ENCODE assay signal across 1 cellular context in the genomic region with DNA sequence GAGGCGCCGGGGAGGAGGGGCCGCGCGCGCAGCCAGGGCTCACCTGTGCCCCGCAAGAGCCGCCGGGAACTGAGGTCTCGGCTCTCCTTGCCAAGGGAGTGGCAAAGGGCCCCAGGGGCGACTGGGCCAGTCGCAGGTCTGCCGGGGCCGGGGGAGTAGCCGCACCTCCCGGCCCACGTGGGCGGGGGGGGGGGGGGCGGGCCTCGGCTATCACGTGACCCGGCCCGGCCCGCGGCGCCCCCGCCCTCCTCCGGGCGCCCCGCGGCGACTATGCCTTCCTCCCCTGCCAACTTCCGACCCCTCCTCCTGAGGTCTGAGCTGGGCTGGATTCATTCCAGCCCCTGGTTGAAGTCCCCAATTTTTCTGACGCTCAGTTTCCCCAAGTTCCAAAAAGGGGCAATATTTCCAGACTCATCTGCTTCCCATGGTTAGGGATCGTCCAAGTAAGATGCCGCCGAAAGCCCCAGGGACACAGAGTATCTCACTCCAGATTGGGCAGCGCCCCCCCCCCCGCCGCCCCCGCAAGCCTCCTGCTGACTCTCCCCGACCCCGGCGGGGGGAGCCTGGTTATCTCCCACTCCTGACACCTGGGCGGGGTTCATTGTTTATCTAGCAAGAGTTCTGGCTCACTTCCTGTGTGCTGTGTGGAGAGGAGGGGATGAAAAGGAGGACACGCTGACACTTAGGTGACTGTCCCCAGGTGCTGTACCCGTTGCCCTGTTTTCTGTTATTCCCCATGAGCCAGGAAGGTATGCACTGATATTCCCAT.
TF ChIP-seq lines count a peak whose summit lies in the region.

A gene with protein sequence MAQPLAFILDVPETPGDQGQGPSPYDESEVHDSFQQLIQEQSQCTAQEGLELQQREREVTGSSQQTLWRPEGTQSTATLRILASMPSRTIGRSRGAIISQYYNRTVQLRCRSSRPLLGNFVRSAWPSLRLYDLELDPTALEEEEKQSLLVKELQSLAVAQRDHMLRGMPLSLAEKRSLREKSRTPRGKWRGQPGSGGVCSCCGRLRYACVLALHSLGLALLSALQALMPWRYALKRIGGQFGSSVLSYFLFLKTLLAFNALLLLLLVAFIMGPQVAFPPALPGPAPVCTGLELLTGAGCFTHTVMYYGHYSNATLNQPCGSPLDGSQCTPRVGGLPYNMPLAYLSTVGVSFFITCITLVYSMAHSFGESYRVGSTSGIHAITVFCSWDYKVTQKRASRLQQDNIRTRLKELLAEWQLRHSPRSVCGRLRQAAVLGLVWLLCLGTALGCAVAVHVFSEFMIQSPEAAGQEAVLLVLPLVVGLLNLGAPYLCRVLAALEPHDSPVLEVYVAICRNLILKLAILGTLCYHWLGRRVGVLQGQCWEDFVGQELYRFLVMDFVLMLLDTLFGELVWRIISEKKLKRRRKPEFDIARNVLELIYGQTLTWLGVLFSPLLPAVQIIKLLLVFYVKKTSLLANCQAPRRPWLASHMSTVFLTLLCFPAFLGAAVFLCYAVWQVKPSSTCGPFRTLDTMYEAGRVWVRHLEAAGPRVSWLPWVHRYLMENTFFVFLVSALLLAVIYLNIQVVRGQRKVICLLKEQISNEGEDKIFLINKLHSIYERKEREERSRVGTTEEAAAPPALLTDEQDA (minus strand): TSS at position 140 of the 769 bp plus-strand sequence. CDS start 1,923 bp downstream, outside the sequence.

TF ChIP-seq in K562, 482 proteins besides CTCF, POLR2A, EP300 and RAD21 (continued from another document and continues in another):
- TF ChIP-seq, protein P1, sequence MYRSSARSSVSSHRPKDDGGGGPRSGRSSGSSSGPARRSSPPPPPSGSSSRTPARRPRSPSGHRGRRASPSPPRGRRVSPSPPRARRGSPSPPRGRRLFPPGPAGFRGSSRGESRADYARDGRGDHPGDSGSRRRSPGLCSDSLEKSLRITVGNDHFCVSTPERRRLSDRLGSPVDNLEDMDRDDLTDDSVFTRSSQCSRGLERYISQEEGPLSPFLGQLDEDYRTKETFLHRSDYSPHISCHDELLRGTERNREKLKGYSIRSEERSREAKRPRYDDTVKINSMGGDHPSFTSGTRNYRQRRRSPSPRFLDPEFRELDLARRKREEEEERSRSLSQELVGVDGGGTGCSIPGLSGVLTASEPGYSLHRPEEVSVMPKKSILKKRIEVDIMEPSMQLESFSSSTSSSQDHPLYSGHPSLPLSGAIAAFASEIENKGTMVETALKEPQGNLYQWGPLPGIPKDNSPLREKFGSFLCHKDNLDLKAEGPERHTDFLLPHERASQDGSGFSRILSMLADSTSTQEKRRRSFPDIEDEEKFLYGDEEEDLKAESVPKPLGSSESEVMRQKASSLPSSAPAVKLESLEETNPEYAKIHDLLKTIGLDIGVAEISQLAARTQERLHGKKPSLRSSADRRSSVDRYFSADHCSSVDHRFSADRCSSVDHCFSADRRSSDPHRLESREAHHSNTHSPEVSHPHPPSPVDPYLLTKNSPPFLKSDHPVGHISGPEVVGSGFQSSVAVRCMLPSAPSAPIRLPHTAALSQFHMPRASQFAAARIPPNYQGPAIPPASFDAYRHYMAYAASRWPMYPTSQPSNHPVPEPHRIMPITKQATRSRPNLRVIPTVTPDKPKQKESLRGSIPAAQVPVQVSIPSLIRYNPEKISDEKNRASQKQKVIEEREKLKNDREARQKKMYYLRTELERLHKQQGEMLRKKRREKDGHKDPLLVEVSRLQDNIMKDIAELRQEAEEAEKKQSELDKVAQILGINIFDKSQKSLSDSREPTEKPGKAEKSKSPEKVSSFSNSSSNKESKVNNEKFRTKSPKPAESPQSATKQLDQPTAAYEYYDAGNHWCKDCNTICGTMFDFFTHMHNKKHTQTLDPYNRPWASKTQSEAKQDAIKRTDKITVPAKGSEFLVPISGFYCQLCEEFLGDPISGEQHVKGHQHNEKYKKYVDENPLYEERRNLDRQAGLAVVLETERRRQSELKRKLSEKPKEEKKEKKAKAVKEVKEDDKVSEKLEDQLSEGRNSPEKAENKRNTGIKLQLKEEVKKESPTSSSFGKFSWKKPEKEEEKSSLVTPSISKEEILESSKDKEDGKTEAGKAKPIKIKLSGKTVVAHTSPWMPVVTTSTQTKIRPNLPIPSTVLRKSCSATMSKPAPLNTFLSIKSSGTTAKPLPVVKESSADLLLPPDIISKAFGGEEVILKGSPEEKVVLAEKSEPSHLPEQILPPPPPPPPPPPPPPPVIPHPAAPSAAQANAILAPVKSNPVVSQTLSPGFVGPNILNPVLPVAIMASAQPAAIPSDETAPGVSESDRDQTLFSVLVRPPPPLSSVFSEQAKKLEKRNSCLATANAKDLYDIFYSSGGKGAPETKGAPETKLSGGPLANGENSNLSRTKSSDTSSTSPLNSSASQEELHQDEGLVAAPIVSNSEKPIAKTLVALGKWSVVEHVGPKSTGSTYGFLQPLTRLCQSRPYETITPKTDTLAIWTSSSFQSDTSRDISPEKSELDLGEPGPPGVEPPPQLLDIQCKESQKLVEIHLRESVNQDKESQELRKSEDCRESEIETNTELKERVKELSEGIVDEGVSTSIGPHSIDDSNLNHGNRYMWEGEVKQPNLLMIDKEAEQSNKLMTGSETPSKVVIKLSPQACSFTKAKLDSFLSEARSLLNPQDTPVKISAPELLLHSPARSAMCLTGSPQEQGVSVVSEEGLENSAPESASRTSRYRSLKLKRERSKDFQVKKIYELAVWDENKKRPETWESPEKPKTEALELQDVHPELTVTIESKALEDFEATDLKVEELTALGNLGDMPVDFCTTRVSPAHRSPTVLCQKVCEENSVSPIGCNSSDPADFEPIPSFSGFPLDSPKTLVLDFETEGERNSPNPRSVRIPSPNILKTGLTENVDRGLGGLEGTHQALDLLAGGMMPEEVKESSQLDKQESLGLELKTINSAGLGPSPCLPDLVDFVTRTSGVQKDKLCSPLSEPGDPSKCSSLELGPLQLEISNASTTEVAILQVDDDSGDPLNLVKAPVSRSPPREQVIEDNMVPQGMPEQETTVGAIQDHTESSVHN (IDR thresholded peaks at IDR 0.05; ENCODE audit: borderline replicate concordance in 1 of 2, low read depth in 1 of 2) = 0 out of 4 replicates have a peak, but pooled peaks of 1 of the 2 experiments have one; percentile 55
- peak; percentile 75 for TF ChIP-seq MYC (IDR thresholded peaks at IDR 0.05; ENCODE audit: low read depth, low read length)
- TF ChIP-seq MYC (CRISPR knock-in tag; IDR thresholded peaks at IDR 0.05; ENCODE audit: borderline replicate concordance, low read depth) = no peak
- 0 out of 2 replicates have a peak, but pooled peaks have one; percentile 13 for TF ChIP-seq SMAD3 (CRISPR knock-in tag; conservative IDR thresholded peaks at IDR 0.05)
- TF ChIP-seq TAF9B (IDR thresholded peaks at IDR 0.05; ENCODE audit: partially characterized antibody) = peak; percentile 76
- peak; percentile 87 for TF ChIP-seq KLF16 (IDR thresholded peaks at IDR 0.05)
- TF ChIP-seq TCF7 (IDR thresholded peaks at IDR 0.05; ENCODE audit: borderline replicate concordance) = no peak
- no peak for TF ChIP-seq ZSCAN32 (CRISPR knock-in tag; IDR thresholded peaks at IDR 0.05)
- TF ChIP-seq, protein P2, sequence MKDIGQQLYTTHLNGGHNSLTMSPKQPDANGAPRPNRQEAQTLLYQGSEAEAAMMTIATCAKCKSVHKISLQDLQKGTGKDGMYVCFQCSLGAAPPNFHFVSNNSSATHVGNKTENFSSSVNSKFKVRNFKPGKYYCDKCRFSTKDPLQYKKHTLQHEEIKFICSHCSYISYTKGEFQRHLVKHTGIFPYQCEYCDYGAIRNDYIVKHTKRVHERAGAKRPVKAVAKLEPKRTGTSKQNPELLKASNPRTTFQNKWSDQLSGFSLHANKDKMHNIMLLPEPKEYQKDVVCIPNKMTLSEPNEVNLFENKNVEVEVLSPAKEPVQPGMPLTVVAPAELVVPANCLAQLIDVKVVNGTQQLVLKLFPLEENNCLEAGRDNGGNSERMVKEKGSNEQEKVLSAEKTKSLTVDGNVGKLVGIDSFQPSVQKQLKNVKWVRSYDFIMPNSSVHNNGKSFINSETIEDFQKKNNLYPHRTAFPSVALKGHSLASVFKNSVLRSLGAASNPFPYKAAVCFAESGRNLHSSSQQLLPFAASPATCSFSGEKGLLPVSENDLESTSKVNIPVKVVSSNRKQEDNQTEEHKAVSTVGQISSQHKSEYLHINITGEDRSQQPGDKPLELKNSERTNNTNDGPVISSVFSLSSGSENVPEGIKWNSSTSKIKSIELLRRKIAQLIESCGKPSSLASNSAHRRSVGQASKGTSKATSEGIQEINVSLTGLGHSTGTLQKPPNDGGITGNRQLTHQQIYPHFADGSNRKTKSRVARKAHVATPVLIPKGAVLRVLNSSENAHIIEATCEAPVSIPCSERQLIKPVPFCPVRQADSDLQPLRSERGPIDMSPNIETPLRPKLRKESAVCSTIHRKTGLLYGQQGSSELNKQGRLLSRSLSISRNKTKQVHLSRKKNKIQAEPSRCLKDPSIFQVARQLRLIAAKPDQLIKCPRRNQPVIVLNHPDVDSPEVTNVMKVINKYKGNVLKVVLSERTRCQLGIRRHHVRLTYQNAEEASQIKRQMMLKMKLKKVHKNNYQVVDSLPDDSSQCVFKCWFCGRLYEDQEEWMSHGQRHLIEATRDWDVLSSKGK (CRISPR knock-in tag; IDR thresholded peaks at IDR 0.05) = no peak
- TF ChIP-seq FOXM1 (IDR thresholded peaks at IDR 0.05; ENCODE audit: low read depth) = peak; percentile 77; the same call in 1 of the 2 replicates
- no peak for TF ChIP-seq FOXM1 (CRISPR knock-in tag; IDR thresholded peaks at IDR 0.05; ENCODE audit: low read depth)
- peak; percentile 56 for TF ChIP-seq ELF2 (CRISPR knock-in tag; IDR thresholded peaks at IDR 0.05)
- TF ChIP-seq NCOA1 (IDR thresholded peaks at IDR 0.05; ENCODE audit: low read depth) = peak; percentile 75; the same call in 1 of the 2 replicates
- TF ChIP-seq, protein P3, sequence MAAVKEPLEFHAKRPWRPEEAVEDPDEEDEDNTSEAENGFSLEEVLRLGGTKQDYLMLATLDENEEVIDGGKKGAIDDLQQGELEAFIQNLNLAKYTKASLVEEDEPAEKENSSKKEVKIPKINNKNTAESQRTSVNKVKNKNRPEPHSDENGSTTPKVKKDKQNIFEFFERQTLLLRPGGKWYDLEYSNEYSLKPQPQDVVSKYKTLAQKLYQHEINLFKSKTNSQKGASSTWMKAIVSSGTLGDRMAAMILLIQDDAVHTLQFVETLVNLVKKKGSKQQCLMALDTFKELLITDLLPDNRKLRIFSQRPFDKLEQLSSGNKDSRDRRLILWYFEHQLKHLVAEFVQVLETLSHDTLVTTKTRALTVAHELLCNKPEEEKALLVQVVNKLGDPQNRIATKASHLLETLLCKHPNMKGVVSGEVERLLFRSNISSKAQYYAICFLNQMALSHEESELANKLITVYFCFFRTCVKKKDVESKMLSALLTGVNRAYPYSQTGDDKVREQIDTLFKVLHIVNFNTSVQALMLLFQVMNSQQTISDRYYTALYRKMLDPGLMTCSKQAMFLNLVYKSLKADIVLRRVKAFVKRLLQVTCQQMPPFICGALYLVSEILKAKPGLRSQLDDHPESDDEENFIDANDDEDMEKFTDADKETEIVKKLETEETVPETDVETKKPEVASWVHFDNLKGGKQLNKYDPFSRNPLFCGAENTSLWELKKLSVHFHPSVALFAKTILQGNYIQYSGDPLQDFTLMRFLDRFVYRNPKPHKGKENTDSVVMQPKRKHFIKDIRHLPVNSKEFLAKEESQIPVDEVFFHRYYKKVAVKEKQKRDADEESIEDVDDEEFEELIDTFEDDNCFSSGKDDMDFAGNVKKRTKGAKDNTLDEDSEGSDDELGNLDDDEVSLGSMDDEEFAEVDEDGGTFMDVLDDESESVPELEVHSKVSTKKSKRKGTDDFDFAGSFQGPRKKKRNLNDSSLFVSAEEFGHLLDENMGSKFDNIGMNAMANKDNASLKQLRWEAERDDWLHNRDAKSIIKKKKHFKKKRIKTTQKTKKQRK (IDR thresholded peaks at IDR 0.05; ENCODE audit: borderline replicate concordance, low read depth, low read length) = no peak
- TF ChIP-seq CREB1 (IDR thresholded peaks at IDR 0.05) = no peak
- 0 out of 2 replicates have a peak, but pooled peaks have one; percentile 51 for TF ChIP-seq CREB1 (CRISPR knock-in tag; IDR thresholded peaks at IDR 0.05)
- no peak for TF ChIP-seq HCFC1 (IDR thresholded peaks at IDR 0.05; ENCODE audit: low read depth, low read length)
- peak; percentile 87; the same call in 1 of the 2 replicates for TF ChIP-seq LEF1 (IDR thresholded peaks at IDR 0.05)
- TF ChIP-seq CHCHD3 (CRISPR knock-in tag; IDR thresholded peaks at IDR 0.05) = no peak
- no peak for TF ChIP-seq ZNF830 (CRISPR knock-in tag; IDR thresholded peaks at IDR 0.05)
- peak; percentile 94 for TF ChIP-seq CBFA2T3 (IDR thresholded peaks at IDR 0.05)
- TF ChIP-seq, protein P4, sequence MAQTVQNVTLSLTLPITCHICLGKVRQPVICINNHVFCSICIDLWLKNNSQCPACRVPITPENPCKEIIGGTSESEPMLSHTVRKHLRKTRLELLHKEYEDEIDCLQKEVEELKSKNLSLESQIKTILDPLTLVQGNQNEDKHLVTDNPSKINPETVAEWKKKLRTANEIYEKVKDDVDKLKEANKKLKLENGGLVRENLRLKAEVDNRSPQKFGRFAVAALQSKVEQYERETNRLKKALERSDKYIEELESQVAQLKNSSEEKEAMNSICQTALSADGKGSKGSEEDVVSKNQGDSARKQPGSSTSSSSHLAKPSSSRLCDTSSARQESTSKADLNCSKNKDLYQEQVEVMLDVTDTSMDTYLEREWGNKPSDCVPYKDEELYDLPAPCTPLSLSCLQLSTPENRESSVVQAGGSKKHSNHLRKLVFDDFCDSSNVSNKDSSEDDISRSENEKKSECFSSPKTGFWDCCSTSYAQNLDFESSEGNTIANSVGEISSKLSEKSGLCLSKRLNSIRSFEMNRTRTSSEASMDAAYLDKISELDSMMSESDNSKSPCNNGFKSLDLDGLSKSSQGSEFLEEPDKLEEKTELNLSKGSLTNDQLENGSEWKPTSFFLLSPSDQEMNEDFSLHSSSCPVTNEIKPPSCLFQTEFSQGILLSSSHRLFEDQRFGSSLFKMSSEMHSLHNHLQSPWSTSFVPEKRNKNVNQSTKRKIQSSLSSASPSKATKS (CRISPR knock-in tag; IDR thresholded peaks at IDR 0.05) = no peak
- TF ChIP-seq MCM3 (IDR thresholded peaks at IDR 0.05) = no peak
- TF ChIP-seq ZKSCAN8 (CRISPR knock-in tag; IDR thresholded peaks at IDR 0.05) = peak; percentile 13; the same call in 1 of the 2 replicates
- TF ChIP-seq, protein P5, sequence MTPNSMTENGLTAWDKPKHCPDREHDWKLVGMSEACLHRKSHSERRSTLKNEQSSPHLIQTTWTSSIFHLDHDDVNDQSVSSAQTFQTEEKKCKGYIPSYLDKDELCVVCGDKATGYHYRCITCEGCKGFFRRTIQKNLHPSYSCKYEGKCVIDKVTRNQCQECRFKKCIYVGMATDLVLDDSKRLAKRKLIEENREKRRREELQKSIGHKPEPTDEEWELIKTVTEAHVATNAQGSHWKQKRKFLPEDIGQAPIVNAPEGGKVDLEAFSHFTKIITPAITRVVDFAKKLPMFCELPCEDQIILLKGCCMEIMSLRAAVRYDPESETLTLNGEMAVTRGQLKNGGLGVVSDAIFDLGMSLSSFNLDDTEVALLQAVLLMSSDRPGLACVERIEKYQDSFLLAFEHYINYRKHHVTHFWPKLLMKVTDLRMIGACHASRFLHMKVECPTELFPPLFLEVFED (CRISPR knock-in tag; conservative IDR thresholded peaks at IDR 0.05) = no peak
